Comparison of ENCODE assay signal across 11 cellular contexts in the genomic region with DNA sequence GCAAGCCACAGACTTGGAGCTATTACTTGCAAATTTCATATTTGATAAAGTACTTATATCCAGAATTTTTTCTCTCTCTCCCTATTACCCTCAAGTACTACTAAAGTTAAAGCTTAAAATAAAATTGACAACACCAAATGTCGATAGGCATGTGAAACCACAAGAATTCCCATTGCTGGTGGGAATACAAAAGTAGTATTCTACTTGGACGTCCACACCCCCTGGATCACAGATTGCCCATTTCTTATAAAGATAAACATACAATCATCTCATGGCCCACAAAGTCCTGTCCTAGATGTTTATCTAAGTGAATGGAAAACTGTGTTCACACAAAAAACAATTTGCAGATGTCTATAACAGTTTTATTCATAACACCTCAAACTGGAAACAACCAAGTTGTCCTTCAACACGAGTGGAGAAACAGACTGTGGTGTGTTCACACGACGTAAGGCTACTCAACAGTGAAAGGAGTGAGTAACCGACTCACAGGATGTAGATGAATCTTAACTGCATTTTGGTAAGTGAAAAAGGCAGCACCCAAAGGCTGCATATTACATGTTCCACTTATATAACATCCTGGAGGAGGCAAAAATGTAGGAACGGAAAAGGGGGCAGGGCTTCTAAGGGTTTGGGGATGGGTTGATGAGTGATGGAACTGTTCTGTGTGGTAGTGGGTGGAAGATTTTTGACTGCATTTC.
A peak's percentile ranks its signal among the peaks of the same experiment; 100 is the strongest.
DNase-seq lines count a peak whose midpoint lies in the region; ATAC-seq and TF ChIP-seq lines count a peak whose summit lies in the region.
"Had no signal": no experiment of that assay in that cellular context is flagged by ENCODE, and none has a peak within 500 bp of the region (broad histone marks: within the 10 kb centered on the region; RNA-seq: fewer than 3 reads in every experiment).

No MANE protein-coding gene starts in this region.

- DNase-seq in AG10803 (ENCODE audit: low read depth) (peak; percentile 34), SJCRH30 (peak; percentile 61 to 82), immature natural killer cell (no peak), ecto neural progenitor cell (ENCODE audit: low spot score) (no peak), DMS153 treated with DMSO at 0.1 percent for 48 hours (lab: John Stamatoyannopoulos, UW; ENCODE audit: unreplicated experiment) (no peak), superior temporal gyrus (ENCODE audit: extremely low spot score) (no peak)
- DNase-seq in effector CD4-positive, alpha-beta T cell = no peak

- no peak for TF ChIP-seq CTCF in AG10803 (conservative IDR thresholded peaks at IDR 0.05; ENCODE audit: low read length)

- peak overlapping the region; percentile 90 for H3K27ac ChIP-seq in SJCRH30
- H3K27ac ChIP-seq: pancreas had no signal

- H3K9me3 Mint-ChIP-seq in immature natural killer cell = no peaks in the 10 kb centered on the region
- H3K9me3 Mint-ChIP-seq: activated T-cell treated with anti-CD3 and anti-CD28 coated beads, Interleukin-2, amount 50 U/mL, for 4 hours had no signal

- no peaks in the 10 kb centered on the region for H3K27me3 ChIP-seq in SJCRH30
- H3K27me3 ChIP-seq: pancreas had no signal

- peaks cover 50% of the 10 kb centered on the region for H3K4me1 ChIP-seq in SJCRH30
- H3K4me1 ChIP-seq: pancreas had no signal

- H3K36me3 ChIP-seq in SJCRH30 = no peaks in the 10 kb centered on the region
- H3K36me3 ChIP-seq: pancreas had no signal

- ATAC-seq in GM21526 (IDR thresholded peaks at IDR 0.05; ENCODE audit: low FRiP score, unreplicated experiment) = peak; percentile 16

- no peaks in the 10 kb centered on the region for H3K27me3 Mint-ChIP-seq in immature natural killer cell (ENCODE audit: low read depth in 3 of 3)

- H3K4me3 Mint-ChIP-seq in immature natural killer cell = peak overlapping the region in 1 of 5 donors; percentile 46
- H3K4me3 Mint-ChIP-seq: activated T-cell treated with anti-CD3 and anti-CD28 coated beads, Interleukin-2, amount 50 U/mL, for 4 hours; WTC11 had no signal

- H3K27ac Mint-ChIP-seq in immature natural killer cell = peak overlapping the region; percentile 0 to 67 (median 42)
- H3K27ac Mint-ChIP-seq: WTC11 had no signal

- H3K9me3 ChIP-seq in SJCRH30 (replicated peaks) = no peaks in the 10 kb centered on the region
- H3K9me3 ChIP-seq: pancreas had no signal

- H3K4me3 ChIP-seq in AG10803 (ENCODE audit: low read length) = no peak overlapping the region
- peak overlapping the region; percentile 36 for H3K4me3 ChIP-seq in SJCRH30
- H3K4me3 ChIP-seq: pancreas had no signal

- H3K36me3 Mint-ChIP-seq in immature natural killer cell = no peaks in the 10 kb centered on the region
- H3K36me3 Mint-ChIP-seq: WTC11 had no signal

- H3K4me1 Mint-ChIP-seq in immature natural killer cell = peaks cover 10% of the 10 kb centered on the region in 2 donors

Comparison
In these comparisons a context has a peak if more than half of its experiments do, and no peak if none do; other contexts are left out.
1. DNase-seq: peak in AG10803 (single experiment) and SJCRH30 (2 of 2); none in immature natural killer cell (0 of 3), ecto neural progenitor cell (single experiment), DMS153 treated with DMSO at 0.1 percent for 48 hours (single experiment), superior temporal gyrus (single experiment) and effector CD4-positive, alpha-beta T cell (single experiment).